26 cellular contexts compared by ENCODE assay signal in genomic region chr13:111403266-111403665, GRCh38.
"Had no signal": no experiment of that assay in that cellular context is flagged by ENCODE, and none has a peak within 500 bp of the region (broad histone marks: within the 10 kb centered on the region; RNA-seq: fewer than 3 reads in every experiment).

No MANE protein-coding gene starts in this region.

- ATAC-seq: activated T-cell treated with anti-CD3 and anti-CD28 coated beads, Interleukin-2, amount 50 U/mL, for 4 hours; body of pancreas; K562; Panc1 had no signal

- H3K36me3 ChIP-seq: adrenal gland, breast epithelium had no signal

- H3K4me1 ChIP-seq: adrenal gland, body of pancreas, breast epithelium had no signal

- H3K4me3 ChIP-seq: adrenal gland, body of pancreas, breast epithelium, K562 had no signal

- H3K27me3 Mint-ChIP-seq: activated B cell treated with CpG ODN at 0.5 μM for 24 hours had no signal

- H3K9me3 ChIP-seq: adrenal gland, body of pancreas, breast epithelium had no signal

- H3K4me1 Mint-ChIP-seq: activated B cell treated with CpG ODN at 0.5 μM for 24 hours had no signal

- H3K9me3 Mint-ChIP-seq: activated B cell treated with CpG ODN at 0.5 μM for 24 hours; activated CD4-positive, alpha-beta memory T cell treated with anti-CD3 and anti-CD28 coated beads for 36 hours; activated naive CD4-positive, alpha-beta T cell treated with anti-CD3 and anti-CD28 coated beads, Interleukin-2, amount 50 U/mL, for 24 hours; activated T-cell treated with anti-CD3 and anti-CD28 coated beads, Interleukin-2, amount 50 U/mL, for 4 hours; activated T-helper 1 cell treated with anti-CD3 and anti-CD28 coated beads, Interleukin-12 subunit alpha, Interleukin-12 subunit beta, Interleukin-2, Interleukin-4 antibody, amounts not matched to agents 30 ng/mL and 10 ng/mL and 1 ng/mL, durations not matched to agents 14 hours and 24 hours and 36 hours had no signal

- H3K36me3 Mint-ChIP-seq: activated CD4-positive, alpha-beta memory T cell treated with anti-CD3 and anti-CD28 coated beads for 36 hours; activated naive CD4-positive, alpha-beta T cell treated with anti-CD3 and anti-CD28 coated beads, Interleukin-2, amount 50 U/mL, for 24 hours had no signal

- H3K27ac ChIP-seq: adrenal gland, body of pancreas, breast epithelium, VCaP had no signal

- DNase-seq: activated B cell treated with CpG ODN at 0.5 μM for 24 hours; activated CD4-positive, alpha-beta memory T cell treated with anti-CD3 and anti-CD28 coated beads for 36 hours; activated CD4-positive, alpha-beta T cell treated with anti-CD3 and anti-CD28 coated beads for 4 hours; activated CD4-positive, alpha-beta T cell treated with anti-CD3 and anti-CD28 coated beads, Interleukin-2, amount 50 U/mL, for 1 hour; activated CD4-positive, CD25-positive, alpha-beta regulatory T cell treated with anti-CD3 and anti-CD28 coated beads, Interleukin-2, amount 50 U/mL, for 72 hours; activated T-cell treated with anti-CD3 and anti-CD28 coated beads for 4 hours; activated T-cell treated with anti-CD3 and anti-CD28 coated beads, Interleukin-2, amount 50 U/mL, for 4 hours; adrenal gland; body of pancreas; caudate nucleus; NCI-H1048; NCI-H1105 treated with DMSO at 0.1 percent for 48 hours; NCI-H1436; NCI-H2081 treated with DMSO at 0.1 percent for 48 hours; NCI-H345; NCI-H524 treated with DMSO at 0.1 percent for 48 hours; SIG-M5; SW 1271; T-helper 1 cell; T-helper 9 cell had no signal

- H3K27me3 ChIP-seq: adrenal gland had no signal

- H3K27ac Mint-ChIP-seq: activated B cell treated with CpG ODN at 0.5 μM for 24 hours; activated CD4-positive, alpha-beta memory T cell treated with anti-CD3 and anti-CD28 coated beads for 36 hours; activated naive CD4-positive, alpha-beta T cell treated with anti-CD3 and anti-CD28 coated beads, Interleukin-2, amount 50 U/mL, for 24 hours; activated T-helper 1 cell treated with anti-CD3 and anti-CD28 coated beads, Interleukin-12 subunit alpha, Interleukin-12 subunit beta, Interleukin-2, Interleukin-4 antibody, amounts not matched to agents 30 ng/mL and 10 ng/mL and 1 ng/mL, durations not matched to agents 14 hours and 24 hours and 36 hours had no signal

- H3K4me3 Mint-ChIP-seq: activated B cell treated with CpG ODN at 0.5 μM for 24 hours; activated CD4-positive, alpha-beta memory T cell treated with anti-CD3 and anti-CD28 coated beads for 36 hours; activated naive CD4-positive, alpha-beta T cell treated with anti-CD3 and anti-CD28 coated beads, Interleukin-2, amount 50 U/mL, for 24 hours; activated T-cell treated with anti-CD3 and anti-CD28 coated beads, Interleukin-2, amount 50 U/mL, for 4 hours; activated T-helper 1 cell treated with anti-CD3 and anti-CD28 coated beads, Interleukin-12 subunit alpha, Interleukin-12 subunit beta, Interleukin-2, Interleukin-4 antibody, amounts not matched to agents 30 ng/mL and 10 ng/mL and 1 ng/mL, durations not matched to agents 14 hours and 24 hours and 36 hours had no signal
